In genomic region chr5:141597394-141597793, GRCh38 we compare ENCODE assay signal across 12 cellular contexts. TPM values are rescaled to one million over a fixed set of nuclear protein-coding genes. Genes with fewer than 3 reads are reported as not detected.
DNase-seq lines count a peak whose midpoint lies in the region; ATAC-seq and TF ChIP-seq lines count a peak whose summit lies in the region.
"Had no signal": no experiment of that assay in that cellular context is flagged by ENCODE, and none has a peak within 500 bp of the region (broad histone marks: within the 10 kb centered on the region; RNA-seq: fewer than 3 reads in every experiment).

No MANE protein-coding gene starts in this region.

- H3K9me3 ChIP-seq in mucosa of descending colon = no peaks in the 10 kb centered on the region
- H3K9me3 ChIP-seq: A549 had no signal

- peak overlapping the region; percentile 4 for H3K27ac Mint-ChIP-seq in HFFc6
- peak overlapping the region; percentile 53 for H3K27ac Mint-ChIP-seq in activated CD8-positive, alpha-beta T cell treated with anti-CD3 and anti-CD28 coated beads, Interleukin-2, amount 10 ng/mL, durations not matched to agents 7 days and 5 days

- intact Hi-C loops in mucosa of descending colon (cut with DNase I, micrococcal nuclease) = no loop called here

- DNase-seq in SKM-1 treated with dmso at 0.1 percent for 144 hours (lab: John Stamatoyannopoulos, UW; ENCODE audit: unreplicated experiment) = peak; percentile 26
- DNase-seq in SKM-1 (lab: John Stamatoyannopoulos, UW; ENCODE audit: unreplicated experiment) = no peak
- DNase-seq in HFFc6 = no peak
- DNase-seq in activated CD8-positive, alpha-beta T cell treated with anti-CD3 and anti-CD28 coated beads, Interleukin-2, amount 10 ng/mL, durations not matched to agents 7 days and 5 days = no peak
- DNase-seq in mucosa of descending colon = no peak
- no peak for DNase-seq in foreskin fibroblast
- DNase-seq in midbrain (lab: John Stamatoyannopoulos, UW) = no peak
- no peak for DNase-seq in NCI-H2196 (lab: John Stamatoyannopoulos, UW; ENCODE audit: unreplicated experiment)
- DNase-seq: brain microvascular endothelial cell, NCI-H187 treated with DMSO at 0.1 percent for 48 hours had no signal

- H3K4me1 ChIP-seq in mucosa of descending colon (ENCODE audit: low read depth) = no peaks in the 10 kb centered on the region

- H3K4me3 ChIP-seq in mucosa of descending colon (no peak overlapping the region), foreskin fibroblast (ENCODE audit: low read depth in 1 of 2, low read length in 2 of 2) (no peak overlapping the region)
- H3K4me3 ChIP-seq: A549, smooth muscle cell had no signal

- no peaks in the 10 kb centered on the region for H3K27me3 Mint-ChIP-seq in HFFc6 (ENCODE audit: insufficient read depth)
- no peaks in the 10 kb centered on the region for H3K27me3 Mint-ChIP-seq in activated CD8-positive, alpha-beta T cell treated with anti-CD3 and anti-CD28 coated beads, Interleukin-2, amount 10 ng/mL, durations not matched to agents 7 days and 5 days (ENCODE audit: low read depth)

- POLR2A ChIA-PET in activated CD8-positive, alpha-beta T cell treated with anti-CD3 and anti-CD28 coated beads, Interleukin-2, amount 10 ng/mL, durations not matched to agents 7 days and 5 days (lab: Charles Lee) = interaction anchor here (0.7 to 1.5 kb wide), 3 partner anchors 9 to 44 kb away, joined by 3 to 7 read pairs (median 3); partner anchors contain the start of gene DIAPH1

- H3K36me3 ChIP-seq in mucosa of descending colon (ENCODE audit: low read depth) = no peaks in the 10 kb centered on the region
- H3K36me3 ChIP-seq: brain microvascular endothelial cell had no signal

- peaks cover 46% of the 10 kb centered on the region for H3K4me1 Mint-ChIP-seq in HFFc6 (ENCODE audit: low read depth)
- peaks cover 72% of the 10 kb centered on the region for H3K4me1 Mint-ChIP-seq in activated CD8-positive, alpha-beta T cell treated with anti-CD3 and anti-CD28 coated beads, Interleukin-2, amount 10 ng/mL, durations not matched to agents 7 days and 5 days (ENCODE audit: low read depth)

- CTCF ChIA-PET in activated CD8-positive, alpha-beta T cell treated with anti-CD3 and anti-CD28 coated beads, Interleukin-2, amount 10 ng/mL, durations not matched to agents 7 days and 5 days (lab: Charles Lee) = interaction anchor here (0.8 to 9.4 kb wide), 10 partner anchors 11 to 76 kb away, joined by 3 to 188 read pairs (median 7); partner anchors contain the start of genes DIAPH1, HDAC3 and RELL2

- peak; percentile 9 for ATAC-seq in activated CD8-positive, alpha-beta T cell treated with anti-CD3 and anti-CD28 coated beads, Interleukin-2, amount 10 ng/mL, durations not matched to agents 7 days and 5 days
- ATAC-seq in mucosa of descending colon = peak; percentile 55
- ATAC-seq: A549 had no signal

- no peaks in the 10 kb centered on the region for H3K36me3 Mint-ChIP-seq in HFFc6 (ENCODE audit: low read depth)
- H3K36me3 Mint-ChIP-seq in activated CD8-positive, alpha-beta T cell treated with anti-CD3 and anti-CD28 coated beads, Interleukin-2, amount 10 ng/mL, durations not matched to agents 7 days and 5 days (ENCODE audit: low read depth) = peaks cover 56% of the 10 kb centered on the region

- TF ChIP-seq CTCF in HFFc6 (IDR thresholded peaks at IDR 0.05) (no peak), mucosa of descending colon (IDR thresholded peaks at IDR 0.05) (no peak), foreskin fibroblast (IDR thresholded peaks at IDR 0.05; ENCODE audit: low read depth, low read length) (no peak)

- H3K9me3 Mint-ChIP-seq in HFFc6 = no peaks in the 10 kb centered on the region
- H3K9me3 Mint-ChIP-seq in activated CD8-positive, alpha-beta T cell treated with anti-CD3 and anti-CD28 coated beads, Interleukin-2, amount 10 ng/mL, durations not matched to agents 7 days and 5 days (ENCODE audit: insufficient read depth) = no peaks in the 10 kb centered on the region

- H3K4me3 Mint-ChIP-seq in HFFc6 = no peak overlapping the region
- no peak overlapping the region for H3K4me3 Mint-ChIP-seq in activated CD8-positive, alpha-beta T cell treated with anti-CD3 and anti-CD28 coated beads, Interleukin-2, amount 10 ng/mL, durations not matched to agents 7 days and 5 days

RNA-seq across cellular contexts. Expression of gene DIAPH1, which starts 21.4 kb away (rescaled TPM):
- 100 to 1,000 TPM; 105 to 119 (median 109) TPM for total RNA-seq in HFFc6 (2021; fragmentation: NEBNext Ultra II Directional; extraction: Animal tissue kit (Norgen Biotek cat#: 25700))
- total RNA-seq in activated CD8-positive, alpha-beta T cell treated with anti-CD3 and anti-CD28 coated beads, Interleukin-2, amount 10 ng/mL, durations not matched to agents 7 days and 5 days = 100 to 1,000 TPM; 281 to 286 TPM
- total RNA-seq in mucosa of descending colon = 10 to 100 TPM; 53.3 to 87.7 (median 82.7) TPM

RNA-seq across cellular contexts. Expression of gene HDAC3, which starts 39.3 kb away (rescaled TPM):
- 10 to 100 TPM; 52.1 to 63.7 (median 55.1) TPM for total RNA-seq in HFFc6 (2021; fragmentation: NEBNext Ultra II Directional; extraction: Animal tissue kit (Norgen Biotek cat#: 25700))
- total RNA-seq in activated CD8-positive, alpha-beta T cell treated with anti-CD3 and anti-CD28 coated beads, Interleukin-2, amount 10 ng/mL, durations not matched to agents 7 days and 5 days = 10 to 100 TPM; 88.1 to 91.8 TPM
- total RNA-seq in mucosa of descending colon = 10 to 100 TPM; 45.1 to 47.0 (median 45.8) TPM

RNA-seq across cellular contexts. Expression of gene RELL2, which starts 39.4 kb away (rescaled TPM):
- total RNA-seq in HFFc6 (2021; fragmentation: NEBNext Ultra II Directional; extraction: Animal tissue kit (Norgen Biotek cat#: 25700)) = 1 to 10 TPM; 2.2 to 4.4 (median 3.0) TPM
- total RNA-seq in activated CD8-positive, alpha-beta T cell treated with anti-CD3 and anti-CD28 coated beads, Interleukin-2, amount 10 ng/mL, durations not matched to agents 7 days and 5 days = 10 to 100 TPM; 36.9 to 37.1 TPM
- total RNA-seq in mucosa of descending colon = 1 to 10 TPM; 2.3 to 3.9 (median 3.3) TPM

RNA-seq across cellular contexts. Expression of gene FCHSD1, which starts 53.8 kb away (rescaled TPM):
- total RNA-seq in HFFc6 (2021; fragmentation: NEBNext Ultra II Directional; extraction: Animal tissue kit (Norgen Biotek cat#: 25700)) = 10 to 100 TPM; 20.8 to 31.7 (median 25.3) TPM
- 10 to 100 TPM; 46.9 to 47.8 TPM for total RNA-seq in activated CD8-positive, alpha-beta T cell treated with anti-CD3 and anti-CD28 coated beads, Interleukin-2, amount 10 ng/mL, durations not matched to agents 7 days and 5 days
- 10 to 100 TPM; 16.3 to 23.3 (median 17.6) TPM for total RNA-seq in mucosa of descending colon

Comparison
In these comparisons a context has a peak if more than half of its experiments do, and no peak if none do; other contexts are left out.
1. RNA of gene RELL2, which starts 39.4 kb away (total RNA-seq): 36.9 to 37.1 TPM in activated CD8-positive, alpha-beta T cell treated with anti-CD3 and anti-CD28 coated beads, Interleukin-2, amount 10 ng/mL, durations not matched to agents 7 days and 5 days; 2.3 to 3.9 TPM in mucosa of descending colon and 2.2 to 4.4 TPM in HFFc6; every median in the first group is over 4 times any median in the second.